In the genomic region with DNA sequence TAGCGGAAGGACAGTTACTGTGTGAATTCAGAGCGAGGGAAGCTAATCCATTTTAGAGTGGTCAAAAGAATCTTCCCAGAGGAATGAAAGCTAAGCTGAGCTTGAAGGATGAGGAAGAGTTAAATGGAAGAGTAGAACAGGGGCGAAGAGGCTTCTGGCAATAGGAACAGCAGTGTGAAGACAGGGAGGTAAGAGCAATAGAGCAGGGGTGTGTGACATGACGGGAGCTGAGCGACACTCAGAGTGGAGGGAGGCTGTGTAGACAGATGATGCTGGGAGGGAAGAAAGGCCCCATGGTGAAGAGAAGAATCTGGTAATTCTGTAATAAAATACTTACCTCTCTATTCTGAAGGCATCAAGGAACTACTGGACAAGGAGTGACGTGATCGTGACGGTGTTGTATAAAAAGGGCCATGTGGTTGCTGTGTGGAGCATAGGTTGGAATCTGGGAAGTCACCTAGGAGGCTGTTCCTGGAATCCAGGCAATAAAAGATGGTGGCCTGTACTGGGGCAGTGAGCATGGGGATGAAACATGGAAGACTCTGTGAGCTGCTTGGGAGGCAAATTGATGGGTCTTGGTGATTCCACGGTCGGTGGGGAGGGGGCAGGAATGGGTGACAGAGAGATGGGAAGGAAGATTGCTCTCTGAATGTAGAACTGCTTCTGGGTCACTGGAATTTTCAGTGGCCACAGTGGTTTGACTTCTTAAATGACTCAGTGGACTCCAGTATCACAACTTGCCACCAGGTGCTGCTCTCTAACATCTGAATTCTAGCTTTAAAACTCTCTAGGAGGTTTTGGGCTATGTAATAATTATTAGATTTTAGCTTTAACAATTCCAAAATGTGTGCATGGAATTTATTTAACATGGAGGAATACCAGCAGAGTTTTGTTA, we compare ENCODE assay signal across 1 cellular context.
TF ChIP-seq lines count a peak whose summit lies in the region.

No MANE protein-coding gene starts in this region.

TF ChIP-seq in IMR-90, 13 proteins besides CTCF, POLR2A, EP300 and RAD21 (continued from another document):
- TF ChIP-seq USF2 (IDR thresholded peaks at IDR 0.05; ENCODE audit: low read depth, low read length) (no peak), BHLHE40 (IDR thresholded peaks at IDR 0.05; ENCODE audit: low read depth, low read length) (no peak), MAFK (IDR thresholded peaks at IDR 0.05; ENCODE audit: low read depth, low read length) (no peak), CEBPB (IDR thresholded peaks at IDR 0.05; ENCODE audit: low read depth, low read length) (no peak), FOS (IDR thresholded peaks at IDR 0.05; ENCODE audit: low read depth, low read length) (no peak), RCOR1 (IDR thresholded peaks at IDR 0.05; ENCODE audit: insufficient replicate concordance, low read length) (no peak), MXI1 (IDR thresholded peaks at IDR 0.05; ENCODE audit: borderline replicate concordance, low read depth, low read length) (no peak), MAZ (IDR thresholded peaks at IDR 0.05; ENCODE audit: borderline replicate concordance, low read depth, low read length) (no peak), CHD1 (IDR thresholded peaks at IDR 0.05; ENCODE audit: low read depth, low read length) (no peak), SMC3 (IDR thresholded peaks at IDR 0.05; ENCODE audit: low read depth, low read length) (no peak)
- TF ChIP-seq, protein P1, sequence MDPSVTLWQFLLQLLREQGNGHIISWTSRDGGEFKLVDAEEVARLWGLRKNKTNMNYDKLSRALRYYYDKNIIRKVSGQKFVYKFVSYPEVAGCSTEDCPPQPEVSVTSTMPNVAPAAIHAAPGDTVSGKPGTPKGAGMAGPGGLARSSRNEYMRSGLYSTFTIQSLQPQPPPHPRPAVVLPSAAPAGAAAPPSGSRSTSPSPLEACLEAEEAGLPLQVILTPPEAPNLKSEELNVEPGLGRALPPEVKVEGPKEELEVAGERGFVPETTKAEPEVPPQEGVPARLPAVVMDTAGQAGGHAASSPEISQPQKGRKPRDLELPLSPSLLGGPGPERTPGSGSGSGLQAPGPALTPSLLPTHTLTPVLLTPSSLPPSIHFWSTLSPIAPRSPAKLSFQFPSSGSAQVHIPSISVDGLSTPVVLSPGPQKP (IDR thresholded peaks at IDR 0.05; ENCODE audit: borderline replicate concordance, low read depth, low read length), result no peak
